In the genomic region with DNA sequence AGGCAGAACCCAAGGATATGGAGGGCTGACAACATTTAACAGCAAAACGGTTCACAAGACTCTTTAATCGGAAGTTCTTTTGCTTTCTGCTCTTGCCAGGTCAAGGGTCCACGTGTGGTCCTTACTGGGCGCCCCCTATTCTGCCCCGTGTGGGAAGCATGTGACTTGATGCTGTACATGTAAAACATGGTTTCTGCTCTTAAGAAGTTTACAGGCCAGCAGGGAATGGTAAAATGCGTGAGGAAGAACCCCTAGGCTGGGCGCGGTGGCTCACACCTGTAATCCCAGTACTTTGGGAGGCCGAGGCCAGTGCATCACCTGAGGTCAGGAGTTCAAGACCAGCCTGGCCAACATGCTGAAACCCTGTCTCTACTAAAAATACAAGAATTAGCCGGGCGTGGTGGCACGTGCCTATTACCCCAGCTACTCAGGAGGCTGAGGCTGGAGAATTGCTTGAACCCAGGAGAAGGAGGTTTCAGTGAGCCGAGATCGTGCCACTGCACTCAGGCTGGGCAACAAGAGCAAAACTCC, we compare ENCODE assay signal across 19 cellular contexts. TPM values are rescaled to one million over a fixed set of nuclear protein-coding genes. Genes with fewer than 3 reads are reported as not detected.
DNase-seq lines count a peak whose midpoint lies in the region; ATAC-seq and TF ChIP-seq lines count a peak whose summit lies in the region.
"Had no signal": no experiment of that assay in that cellular context is flagged by ENCODE, and none has a peak within 500 bp of the region (broad histone marks: within the 10 kb centered on the region; RNA-seq: fewer than 3 reads in every experiment).

No MANE protein-coding gene starts in this region.

- no peaks in the 10 kb centered on the region for H3K27me3 Mint-ChIP-seq in stimulated activated naive CD8-positive, alpha-beta T cell treated with anti-CD3 and anti-CD28 coated beads, Interleukin-15, Interleukin-2, amounts not matched to agents 100 ng/mL and 50 ng/mL, for 24 hours
- no peaks in the 10 kb centered on the region for H3K27me3 Mint-ChIP-seq in activated CD8-positive, alpha-beta T cell treated with anti-CD3 and anti-CD28 coated beads, Interleukin-2, amount 10 ng/mL, durations not matched to agents 7 days and 5 days (ENCODE audit: low read depth)

- H2BK5ac ChIP-seq in mesenchymal stem cell (ENCODE audit: low read depth, low read length, poor library complexity, severe bottlenecking) = no peak overlapping the region

- DNase-seq in stimulated activated naive CD8-positive, alpha-beta T cell treated with anti-CD3 and anti-CD28 coated beads, Interleukin-15, Interleukin-2, amounts not matched to agents 100 U/mL and 50 U/mL, for 24 hours = no peak
- DNase-seq in activated CD8-positive, alpha-beta T cell treated with anti-CD3 and anti-CD28 coated beads, Interleukin-2, amount 10 ng/mL, durations not matched to agents 7 days and 5 days = no peak
- DNase-seq in mesenchymal stem cell = no peak
- DNase-seq in nucleus accumbens (lab: John Stamatoyannopoulos, UW) = no peak
- DNase-seq in BE2C = no peak
- no peak for DNase-seq in globus pallidus (ENCODE audit: low spot score)
- DNase-seq in activated CD4-positive, CD25-positive, alpha-beta regulatory T cell (lab: John Stamatoyannopoulos, UW) = no peak
- DNase-seq: activated gamma-delta T cell, islet precursor cell, KG1, NCI-H2029, NCI-H446, nephron progenitor cell, psoas muscle, Right ventricle myocardium superior, T-helper 1 cell had no signal

- H3K9ac ChIP-seq in mesenchymal stem cell (ENCODE audit: low read length) = peak overlapping the region; percentile 44

- H3K4me3 ChIP-seq in mesenchymal stem cell (ENCODE audit: insufficient read depth in 1 of 2, low read depth in 1 of 2, low read length in 2 of 2) (no peak overlapping the region), BE2C (ENCODE audit: low read depth, low read length) (no peak overlapping the region)
- H3K4me3 ChIP-seq: hepatocyte, psoas muscle, tibial nerve had no signal

- no peaks in the 10 kb centered on the region for H3K9me3 ChIP-seq in mesenchymal stem cell (ENCODE audit: control insufficient read depth, low read length)
- H3K9me3 ChIP-seq in BE2C = no peaks in the 10 kb centered on the region
- H3K9me3 ChIP-seq: psoas muscle, tibial nerve had no signal

- no peak for ATAC-seq in stimulated activated naive CD8-positive, alpha-beta T cell treated with anti-CD3 and anti-CD28 coated beads, Interleukin-15, Interleukin-2, amounts not matched to agents 100 U/mL and 50 U/mL, for 24 hours
- no peak for ATAC-seq in activated CD8-positive, alpha-beta T cell treated with anti-CD3 and anti-CD28 coated beads, Interleukin-2, amount 10 ng/mL, durations not matched to agents 7 days and 5 days
- ATAC-seq: psoas muscle had no signal

- no peak overlapping the region for H3K23ac ChIP-seq in mesenchymal stem cell (ENCODE audit: low read length in 2 of 2)

- H3K36me3 Mint-ChIP-seq in stimulated activated naive CD8-positive, alpha-beta T cell treated with anti-CD3 and anti-CD28 coated beads, Interleukin-15, Interleukin-2, amounts not matched to agents 100 ng/mL and 50 ng/mL, for 24 hours (ENCODE audit: low read depth) = peaks cover 89% of the 10 kb centered on the region
- peaks cover 93% of the 10 kb centered on the region for H3K36me3 Mint-ChIP-seq in activated CD8-positive, alpha-beta T cell treated with anti-CD3 and anti-CD28 coated beads, Interleukin-2, amount 10 ng/mL, durations not matched to agents 7 days and 5 days (ENCODE audit: low read depth)

- H3K27ac Mint-ChIP-seq in stimulated activated naive CD8-positive, alpha-beta T cell treated with anti-CD3 and anti-CD28 coated beads, Interleukin-15, Interleukin-2, amounts not matched to agents 100 ng/mL and 50 ng/mL, for 24 hours = peak overlapping the region; percentile 93
- no peak overlapping the region for H3K27ac Mint-ChIP-seq in activated CD8-positive, alpha-beta T cell treated with anti-CD3 and anti-CD28 coated beads, Interleukin-2, amount 10 ng/mL, durations not matched to agents 7 days and 5 days

- no peaks in the 10 kb centered on the region for H3K9me3 Mint-ChIP-seq in stimulated activated naive CD8-positive, alpha-beta T cell treated with anti-CD3 and anti-CD28 coated beads, Interleukin-15, Interleukin-2, amounts not matched to agents 100 ng/mL and 50 ng/mL, for 24 hours
- no peaks in the 10 kb centered on the region for H3K9me3 Mint-ChIP-seq in activated CD8-positive, alpha-beta T cell treated with anti-CD3 and anti-CD28 coated beads, Interleukin-2, amount 10 ng/mL, durations not matched to agents 7 days and 5 days (ENCODE audit: insufficient read depth)
- H3K9me3 Mint-ChIP-seq: nephron progenitor cell had no signal

- no peaks in the 10 kb centered on the region for H3K27me3 ChIP-seq in mesenchymal stem cell (ENCODE audit: control insufficient read depth in 1 of 2, insufficient read depth in 1 of 2, low read length in 2 of 2)
- no peaks in the 10 kb centered on the region for H3K27me3 ChIP-seq in BE2C
- H3K27me3 ChIP-seq: hepatocyte, tibial nerve had no signal

- no peak overlapping the region for H3K4me3 Mint-ChIP-seq in stimulated activated naive CD8-positive, alpha-beta T cell treated with anti-CD3 and anti-CD28 coated beads, Interleukin-15, Interleukin-2, amounts not matched to agents 100 ng/mL and 50 ng/mL, for 24 hours
- peak overlapping the region; percentile 13 for H3K4me3 Mint-ChIP-seq in activated CD8-positive, alpha-beta T cell treated with anti-CD3 and anti-CD28 coated beads, Interleukin-2, amount 10 ng/mL, durations not matched to agents 7 days and 5 days
- H3K4me3 Mint-ChIP-seq: nephron progenitor cell had no signal

- no peak overlapping the region for H4K8ac ChIP-seq in mesenchymal stem cell (ENCODE audit: low read length)

- POLR2A ChIA-PET in activated CD8-positive, alpha-beta T cell treated with anti-CD3 and anti-CD28 coated beads, Interleukin-2, amount 10 ng/mL, durations not matched to agents 7 days and 5 days (lab: Charles Lee) = no interaction called here

- no peak for TF ChIP-seq CTCF in BE2C (IDR thresholded peaks at IDR 0.05; ENCODE audit: low read depth, low read length)

- no peak overlapping the region for H4K91ac ChIP-seq in mesenchymal stem cell (ENCODE audit: low read length)

- H2BK120ac ChIP-seq in mesenchymal stem cell (ENCODE audit: low read depth, low read length) = no peak overlapping the region

- peaks cover 29% of the 10 kb centered on the region for H3K79me1 ChIP-seq in mesenchymal stem cell (replicated peaks; ENCODE audit: low read length, poor library complexity, severe bottlenecking)

- H2BK12ac ChIP-seq in mesenchymal stem cell (ENCODE audit: low read length in 2 of 2) = no peak overlapping the region

- CTCF ChIA-PET in activated CD8-positive, alpha-beta T cell treated with anti-CD3 and anti-CD28 coated beads, Interleukin-2, amount 10 ng/mL, durations not matched to agents 7 days and 5 days (lab: Charles Lee) = no interaction called here

- no peak overlapping the region for H3K14ac ChIP-seq in mesenchymal stem cell (ENCODE audit: low read length in 2 of 2)

- H2AK5ac ChIP-seq in mesenchymal stem cell (ENCODE audit: low read length, severe bottlenecking) = no peak overlapping the region

- H3K4ac ChIP-seq in mesenchymal stem cell (ENCODE audit: low read depth in 1 of 2, low read length in 2 of 2) = no peak overlapping the region

- peaks cover 87% of the 10 kb centered on the region for H3K4me1 Mint-ChIP-seq in stimulated activated naive CD8-positive, alpha-beta T cell treated with anti-CD3 and anti-CD28 coated beads, Interleukin-15, Interleukin-2, amounts not matched to agents 100 ng/mL and 50 ng/mL, for 24 hours (ENCODE audit: low read depth)
- peaks cover 86% of the 10 kb centered on the region for H3K4me1 Mint-ChIP-seq in activated CD8-positive, alpha-beta T cell treated with anti-CD3 and anti-CD28 coated beads, Interleukin-2, amount 10 ng/mL, durations not matched to agents 7 days and 5 days (ENCODE audit: low read depth)

- no peak overlapping the region for H2BK15ac ChIP-seq in mesenchymal stem cell (ENCODE audit: low read depth, poor library complexity, severe bottlenecking)

- no peak overlapping the region for H2AFZ ChIP-seq in mesenchymal stem cell (ENCODE audit: low read depth, low read length)
- H2AFZ ChIP-seq: hepatocyte had no signal

- WGBS in mesenchymal stem cell = 97% methylated on average over 14 of the region's 14 CpGs

- H3K4me2 ChIP-seq in mesenchymal stem cell (ENCODE audit: low read length, poor library complexity, severe bottlenecking) = no peak overlapping the region
- H3K4me2 ChIP-seq: hepatocyte had no signal

- no peaks in the 10 kb centered on the region for H3K4me1 ChIP-seq in mesenchymal stem cell (ENCODE audit: control insufficient read depth, insufficient read depth, low read depth, low read length)
- H3K4me1 ChIP-seq in BE2C = peaks cover 11% of the 10 kb centered on the region

- H3K36me3 ChIP-seq in mesenchymal stem cell (ENCODE audit: control insufficient read depth in 1 of 2, insufficient read depth in 2 of 2, low read depth in 1 of 2, low read length in 2 of 2) (peaks cover 58 to 95% of the 10 kb centered on the region in 2 experiments), BE2C (peaks cover 84% of the 10 kb centered on the region)

- H3K18ac ChIP-seq in mesenchymal stem cell (ENCODE audit: low read depth in 1 of 2, low read length in 2 of 2) = no peak overlapping the region

- H3K27ac ChIP-seq in mesenchymal stem cell (ENCODE audit: low read length, poor library complexity, severe bottlenecking) = no peak overlapping the region
- H3K27ac ChIP-seq: hepatocyte, psoas muscle, tibial nerve had no signal

RNA-seq across cellular contexts. Expression of gene ZNF217, which starts 19.3 kb away (rescaled TPM):
- total RNA-seq in activated CD8-positive, alpha-beta T cell treated with anti-CD3 and anti-CD28 coated beads, Interleukin-2, amount 10 ng/mL, durations not matched to agents 7 days and 5 days = 100 to 1,000 TPM; 104 to 113 TPM
- polyA plus RNA-seq in mesenchymal stem cell (2013, experiment 1 of 2) = 15.7 TPM
- polyA plus RNA-seq in mesenchymal stem cell (2013, experiment 2 of 2) = 16.6 TPM
- 12.8 TPM for polyA plus RNA-seq in BE2C (2012; ENCODE audit: insufficient read depth, insufficient read length, low read depth)
